In genomic region chr7:21352540-21353387, GRCh38 we compare ENCODE assay signal across 10 cellular contexts.
DNase-seq lines count a peak whose midpoint lies in the region; ATAC-seq and TF ChIP-seq lines count a peak whose summit lies in the region.
"Had no signal": no experiment of that assay in that cellular context is flagged by ENCODE, and none has a peak within 500 bp of the region (broad histone marks: within the 10 kb centered on the region; RNA-seq: fewer than 3 reads in every experiment).

No MANE protein-coding gene starts in this region.

- H3K27ac ChIP-seq in OCI-LY1 (ENCODE audit: low read depth, low read length, poor library complexity, severe bottlenecking): no peak overlapping the region
- H3K27ac ChIP-seq in muscle layer of duodenum (ENCODE audit: low read length): peak overlapping the region; percentile 41
- H3K27ac ChIP-seq in esophagus muscularis mucosa (replicated peaks in 1 of 4): no peak overlapping the region
- H3K27ac ChIP-seq: A549, SK-N-MC had no signal

- no peak for TF ChIP-seq POLR2A in esophagus muscularis mucosa (IDR thresholded peaks at IDR 0.05; ENCODE audit: low read depth)

- H3K27me3 ChIP-seq in OCI-LY1 (ENCODE audit: insufficient read depth, low read length): no peaks in the 10 kb centered on the region
- no peaks in the 10 kb centered on the region for H3K27me3 ChIP-seq in muscle layer of duodenum (ENCODE audit: low read depth, low read length)
- H3K27me3 ChIP-seq in esophagus muscularis mucosa: no peaks in the 10 kb centered on the region

- no peaks in the 10 kb centered on the region for H3K27me3 Mint-ChIP-seq in activated CD4-positive, alpha-beta T cell treated with anti-CD3 and anti-CD28 coated beads, Interleukin-2, amount 10 ng/mL, durations not matched to agents 24 days and 14 days

- 66% methylated on average over 4 of the region's 4 CpGs for WGBS in esophagus muscularis mucosa

- H3K79me2 ChIP-seq in OCI-LY1 (ENCODE audit: insufficient read depth, low read length): no peaks in the 10 kb centered on the region

- H3K9me3 Mint-ChIP-seq in activated CD4-positive, alpha-beta T cell treated with anti-CD3 and anti-CD28 coated beads, Interleukin-2, amount 10 ng/mL, durations not matched to agents 24 days and 14 days: peaks cover 11% of the 10 kb centered on the region

- H3K9me2 ChIP-seq in OCI-LY1 (ENCODE audit: low read depth, low read length): no peaks in the 10 kb centered on the region

- H3K9ac ChIP-seq in OCI-LY1 (ENCODE audit: low read length): no peak overlapping the region

- TF ChIP-seq CTCF in OCI-LY1 (IDR thresholded peaks at IDR 0.05; ENCODE audit: low read length) (no peak), esophagus muscularis mucosa (IDR thresholded peaks at IDR 0.05) (no peak)

- peaks cover 55% of the 10 kb centered on the region for H3K4me1 Mint-ChIP-seq in activated CD4-positive, alpha-beta T cell treated with anti-CD3 and anti-CD28 coated beads, Interleukin-2, amount 10 ng/mL, durations not matched to agents 24 days and 14 days

- H3K36me3 ChIP-seq in OCI-LY1 (ENCODE audit: insufficient read depth, low read length) (no peaks in the 10 kb centered on the region), muscle layer of duodenum (ENCODE audit: control insufficient read depth in 1 of 2, insufficient read depth in 2 of 2, low read length in 2 of 2) (no peaks in the 10 kb centered on the region), esophagus muscularis mucosa (no peaks in the 10 kb centered on the region)

- H3K27ac Mint-ChIP-seq in activated CD4-positive, alpha-beta T cell treated with anti-CD3 and anti-CD28 coated beads, Interleukin-2, amount 10 ng/mL, durations not matched to agents 24 days and 14 days: peak overlapping the region; percentile 97

- ATAC-seq in HG02885 (IDR thresholded peaks at IDR 0.05; ENCODE audit: poor library complexity, unreplicated experiment): peak; percentile 80

- no peaks in the 10 kb centered on the region for H4K20me1 ChIP-seq in OCI-LY1 (ENCODE audit: insufficient read depth, low read length)

- H3K4me3 ChIP-seq in OCI-LY1 (ENCODE audit: low read depth, low read length, poor library complexity, severe bottlenecking): peak overlapping the region; percentile 3
- no peak overlapping the region for H3K4me3 ChIP-seq in muscle layer of duodenum (ENCODE audit: low read depth in 1 of 2, low read length in 2 of 2)
- no peak overlapping the region for H3K4me3 ChIP-seq in esophagus muscularis mucosa
- H3K4me3 ChIP-seq: A549, SK-N-MC had no signal

- peaks cover 8% of the 10 kb centered on the region for H3K36me3 Mint-ChIP-seq in activated CD4-positive, alpha-beta T cell treated with anti-CD3 and anti-CD28 coated beads, Interleukin-2, amount 10 ng/mL, durations not matched to agents 24 days and 14 days (ENCODE audit: low read depth)

- no peak overlapping the region for H2AFZ ChIP-seq in OCI-LY1 (ENCODE audit: low read length)

- no peaks in the 10 kb centered on the region for H3F3A ChIP-seq in OCI-LY1 (ENCODE audit: insufficient read depth, low read length)

- H3K4me2 ChIP-seq in OCI-LY1 (ENCODE audit: low read length): peak overlapping the region; percentile 34; the same call in 1 of the 2 replicates
- H3K4me2 ChIP-seq: A549 had no signal

- intact Hi-C loops in activated CD4-positive, alpha-beta T cell treated with anti-CD3 and anti-CD28 coated beads, Interleukin-2, amount 10 ng/mL, durations not matched to agents 24 days and 14 days (cut with micrococcal nuclease): no loop called here
- intact Hi-C loops in esophagus muscularis mucosa (cut with DNase I): no loop called here

- H3K4me1 ChIP-seq in OCI-LY1 (ENCODE audit: insufficient read depth, low read length, severe bottlenecking) (peaks cover 11% of the 10 kb centered on the region), muscle layer of duodenum (ENCODE audit: control insufficient read depth in 1 of 2, insufficient read depth in 2 of 2, low read length in 2 of 2) (no peaks in the 10 kb centered on the region), esophagus muscularis mucosa (no peaks in the 10 kb centered on the region)
- H3K4me1 ChIP-seq: A549 had no signal

- TF ChIP-seq EP300 in esophagus muscularis mucosa (IDR thresholded peaks at IDR 0.05): no peak

- DNase-seq in activated CD4-positive, alpha-beta T cell treated with anti-CD3 and anti-CD28 coated beads, Interleukin-2, amount 10 ng/mL, durations not matched to agents 24 days and 14 days: peak; percentile 83
- no peak for DNase-seq in activated CD4-positive, alpha-beta T cell treated with anti-CD3 and anti-CD28 coated beads, Interleukin-2, amount 50 U/mL, for 4 hours
- DNase-seq in NCI-H82 (lab: John Stamatoyannopoulos, UW) (no peak), NCI-H1694 treated with DMSO at 0.1 percent for 48 hours (lab: John Stamatoyannopoulos, UW) (no peak), esophagus muscularis mucosa (ENCODE audit: extremely low spot score) (no peak)

- peak overlapping the region; percentile 77 for H3K4me3 Mint-ChIP-seq in activated CD4-positive, alpha-beta T cell treated with anti-CD3 and anti-CD28 coated beads, Interleukin-2, amount 10 ng/mL, durations not matched to agents 24 days and 14 days

- no peaks in the 10 kb centered on the region for H3K9me3 ChIP-seq in OCI-LY1 (ENCODE audit: low read length)
- no peaks in the 10 kb centered on the region for H3K9me3 ChIP-seq in muscle layer of duodenum (ENCODE audit: control insufficient read depth in 1 of 2, low read length in 2 of 2)
- no peaks in the 10 kb centered on the region for H3K9me3 ChIP-seq in esophagus muscularis mucosa
- H3K9me3 ChIP-seq: A549 had no signal
